20 cellular contexts compared by ENCODE assay signal in the genomic region with DNA sequence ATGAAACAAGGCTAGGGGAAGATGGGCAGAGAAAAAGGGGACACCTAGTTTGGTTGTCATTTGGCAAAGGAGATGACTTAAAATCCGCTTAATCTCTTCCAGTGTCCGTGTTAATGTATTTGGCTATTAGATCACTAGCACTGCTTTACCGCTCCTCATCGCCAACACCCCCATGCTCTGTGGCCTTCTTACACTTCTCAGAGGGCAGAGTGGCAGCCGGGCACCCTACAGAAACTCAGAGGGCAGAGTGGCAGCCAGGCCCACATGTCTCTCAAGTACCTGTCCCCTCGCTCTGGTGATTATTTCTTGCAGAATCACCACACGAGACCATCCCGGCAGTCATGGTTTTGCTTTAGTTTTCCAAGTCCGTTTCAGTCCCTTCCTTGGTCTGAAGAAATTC. TPM values are rescaled to one million over a fixed set of nuclear protein-coding genes. Genes with fewer than 3 reads are reported as not detected.
DNase-seq lines count a peak whose midpoint lies in the region; ATAC-seq and TF ChIP-seq lines count a peak whose summit lies in the region.
"Had no signal": no experiment of that assay in that cellular context is flagged by ENCODE, and none has a peak within 500 bp of the region (broad histone marks: within the 10 kb centered on the region; RNA-seq: fewer than 3 reads in every experiment).

No MANE protein-coding gene starts in this region.

- no peaks in the 10 kb centered on the region for H3K27me3 ChIP-seq in gastroesophageal sphincter
- H3K27me3 ChIP-seq: Peyer's patch, SJSA1 had no signal

- no peak overlapping the region for H3K27ac Mint-ChIP-seq in natural killer cell treated with Interleukin-12 subunit alpha and Interleukin-12 subunit beta and Interleukin-15 and Interleukin-18, amount 100 ng/mL, for 72 hours
- no peak overlapping the region for H3K27ac Mint-ChIP-seq in natural killer cell
- H3K27ac Mint-ChIP-seq in T-helper 17 cell = no peak overlapping the region

- H3K36me3 ChIP-seq in gastroesophageal sphincter = peaks cover 0 to 58% of the 10 kb centered on the region in 2 donors

- no peaks in the 10 kb centered on the region for H3K4me1 Mint-ChIP-seq in natural killer cell treated with Interleukin-12 subunit alpha and Interleukin-12 subunit beta and Interleukin-15 and Interleukin-18, amount 100 ng/mL, for 72 hours (ENCODE audit: low read depth in 2 of 2)
- H3K4me1 Mint-ChIP-seq in natural killer cell = no peaks in the 10 kb centered on the region
- H3K4me1 Mint-ChIP-seq in T-helper 17 cell = peaks cover 2% of the 10 kb centered on the region

- 67 to 88% methylated on average over 2 to 8 of the region's 9 CpGs for WGBS in gastroesophageal sphincter (ENCODE audit: low coverage in 1 of 2), 2 donors

- peaks cover 2 to 71% (median 13%) of the 10 kb centered on the region in 3 donors for H3K4me1 ChIP-seq in gastroesophageal sphincter

- no peaks in the 10 kb centered on the region for H3K36me3 Mint-ChIP-seq in natural killer cell treated with Interleukin-12 subunit alpha and Interleukin-12 subunit beta and Interleukin-15 and Interleukin-18, amount 100 ng/mL, for 72 hours
- no peaks in the 10 kb centered on the region for H3K36me3 Mint-ChIP-seq in natural killer cell
- H3K36me3 Mint-ChIP-seq in T-helper 17 cell (ENCODE audit: low read depth) = peaks cover 2% of the 10 kb centered on the region

- H3K4me3 ChIP-seq in gastroesophageal sphincter = no peak overlapping the region
- H3K4me3 ChIP-seq: Peyer's patch, SJSA1 had no signal

- TF ChIP-seq POLR2A in gastroesophageal sphincter (IDR thresholded peaks at IDR 0.05) = no peak

- peak; percentile 56 for DNase-seq in natural killer cell treated with Interleukin-12 subunit alpha and Interleukin-12 subunit beta and Interleukin-15 and Interleukin-18, amount 100 ng/mL, for 72 hours (ENCODE audit: low spot score)
- DNase-seq in natural killer cell (no peak), posterior vena cava (ENCODE audit: low spot score) (peak; percentile 57), T-helper 17 cell (no peak), NCI-H446 treated with DMSO at 0.1 percent for 48 hours (lab: John Stamatoyannopoulos, UW) (no peak)
- DNase-seq: AML-193, DMS79, IMR-90, MV-4-11, NCI-H1105 treated with DMSO at 0.1 percent for 48 hours, NCI-H2029 treated with DMSO at 0.1 percent for 48 hours, NCI-H526 had no signal

- intact Hi-C loops in natural killer cell (cut with micrococcal nuclease) = no loop called here
- intact Hi-C loops in posterior vena cava (cut with DNase I) = no loop called here

- no peak overlapping the region for H3K4me3 Mint-ChIP-seq in natural killer cell treated with Interleukin-12 subunit alpha and Interleukin-12 subunit beta and Interleukin-15 and Interleukin-18, amount 100 ng/mL, for 72 hours
- H3K4me3 Mint-ChIP-seq in natural killer cell (no peak overlapping the region), T-helper 17 cell (no peak overlapping the region)

- no peak for TF ChIP-seq CTCF in natural killer cell (IDR thresholded peaks at IDR 0.05)
- TF ChIP-seq CTCF in gastroesophageal sphincter (IDR thresholded peaks at IDR 0.05) = no peak

- H3K27me3 Mint-ChIP-seq in natural killer cell treated with Interleukin-12 subunit alpha and Interleukin-12 subunit beta and Interleukin-15 and Interleukin-18, amount 100 ng/mL, for 72 hours = peaks cover 0 to 3% of the 10 kb centered on the region in 2 donors
- H3K27me3 Mint-ChIP-seq in natural killer cell (ENCODE audit: low read depth in 2 of 2) = peaks cover 0 to 5% of the 10 kb centered on the region in 2 donors
- no peaks in the 10 kb centered on the region for H3K27me3 Mint-ChIP-seq in T-helper 17 cell

- peak overlapping the region in 3 of 4 donors; percentile 3 to 58 (median 54) for H3K27ac ChIP-seq in gastroesophageal sphincter
- H3K27ac ChIP-seq: C4-2B, Peyer's patch, SJSA1 had no signal

- no peak for ATAC-seq in natural killer cell treated with Interleukin-12 subunit alpha and Interleukin-12 subunit beta and Interleukin-15 and Interleukin-18, amount 100 ng/mL, for 72 hours
- no peak for ATAC-seq in natural killer cell
- ATAC-seq in gastroesophageal sphincter = no peak
- ATAC-seq in T-helper 17 cell = no peak
- no peak for ATAC-seq in SK-N-SH treated with all-trans-retinoic acid at 6 μM for 48 hours

- no peak for TF ChIP-seq EP300 in gastroesophageal sphincter (IDR thresholded peaks at IDR 0.05)

- no peaks in the 10 kb centered on the region for H3K9me3 Mint-ChIP-seq in natural killer cell treated with Interleukin-12 subunit alpha and Interleukin-12 subunit beta and Interleukin-15 and Interleukin-18, amount 100 ng/mL, for 72 hours
- no peaks in the 10 kb centered on the region for H3K9me3 Mint-ChIP-seq in natural killer cell

- H3K9me3 ChIP-seq in gastroesophageal sphincter (no peaks in the 10 kb centered on the region), T-helper 17 cell (ENCODE audit: control insufficient read depth, low read length, poor library complexity, severe bottlenecking) (no peaks in the 10 kb centered on the region)
- H3K9me3 ChIP-seq: Peyer's patch, SJSA1 had no signal

TF ChIP-seq in SK-N-SH treated with all-trans-retinoic acid at 6 μM for 48 hours, 23 proteins besides CTCF, POLR2A, EP300 and RAD21:
- TF ChIP-seq ISL1 (CRISPR knock-in tag; IDR thresholded peaks at IDR 0.05) = no peak
- TF ChIP-seq BACH2 (CRISPR knock-in tag; IDR thresholded peaks at IDR 0.05; ENCODE audit: borderline replicate concordance) = no peak
- TF ChIP-seq, protein P1, sequence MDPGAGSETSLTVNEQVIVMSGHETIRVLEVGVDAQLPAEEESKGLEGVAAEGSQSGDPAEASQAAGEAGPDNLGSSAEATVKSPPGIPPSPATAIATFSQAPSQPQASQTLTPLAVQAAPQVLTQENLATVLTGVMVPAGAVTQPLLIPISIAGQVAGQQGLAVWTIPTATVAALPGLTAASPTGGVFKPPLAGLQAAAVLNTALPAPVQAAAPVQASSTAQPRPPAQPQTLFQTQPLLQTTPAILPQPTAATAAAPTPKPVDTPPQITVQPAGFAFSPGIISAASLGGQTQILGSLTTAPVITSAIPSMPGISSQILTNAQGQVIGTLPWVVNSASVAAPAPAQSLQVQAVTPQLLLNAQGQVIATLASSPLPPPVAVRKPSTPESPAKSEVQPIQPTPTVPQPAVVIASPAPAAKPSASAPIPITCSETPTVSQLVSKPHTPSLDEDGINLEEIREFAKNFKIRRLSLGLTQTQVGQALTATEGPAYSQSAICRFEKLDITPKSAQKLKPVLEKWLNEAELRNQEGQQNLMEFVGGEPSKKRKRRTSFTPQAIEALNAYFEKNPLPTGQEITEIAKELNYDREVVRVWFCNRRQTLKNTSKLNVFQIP (CRISPR knock-in tag; IDR thresholded peaks at IDR 0.05; ENCODE audit: borderline replicate concordance, low read depth) = no peak
- TF ChIP-seq ZFP30 (CRISPR knock-in tag; IDR thresholded peaks at IDR 0.05) = no peak

RNA-seq across cellular contexts. Expression of a gene that starts 39.6 kb away (rescaled TPM):
- not detected for total RNA-seq in natural killer cell treated with Interleukin-12 subunit alpha and Interleukin-12 subunit beta and Interleukin-15 and Interleukin-18, amount 100 ng/mL, for 72 hours
- 1 to 10 TPM in 1 of 3 donors, not detected in 2; 1.3 TPM for total RNA-seq in natural killer cell
- 1 to 10 TPM in 2 of 4 donors, under 1 TPM in 1, not detected in 1; 0.58 to 2.4 (median 1.3) TPM for total RNA-seq in gastroesophageal sphincter
- total RNA-seq in posterior vena cava = 1 to 10 TPM; 7.5 to 9.3 TPM
- total RNA-seq in T-helper 17 cell = under 1 TPM in 1 of 2 donors, not detected in 1; 0.65 TPM
- total RNA-seq: A172, H4, HT1080, IMR-90, SJSA1 had no signal

Comparison
In these comparisons a context has a peak if more than half of its experiments do, and no peak if none do; other contexts are left out.
1. DNase-seq: peak in natural killer cell treated with Interleukin-12 subunit alpha and Interleukin-12 subunit beta and Interleukin-15 and Interleukin-18, amount 100 ng/mL, for 72 hours (single experiment) and posterior vena cava (single experiment); none in natural killer cell (single experiment), T-helper 17 cell (0 of 3) and NCI-H446 treated with DMSO at 0.1 percent for 48 hours (single experiment).